In the genomic region with DNA sequence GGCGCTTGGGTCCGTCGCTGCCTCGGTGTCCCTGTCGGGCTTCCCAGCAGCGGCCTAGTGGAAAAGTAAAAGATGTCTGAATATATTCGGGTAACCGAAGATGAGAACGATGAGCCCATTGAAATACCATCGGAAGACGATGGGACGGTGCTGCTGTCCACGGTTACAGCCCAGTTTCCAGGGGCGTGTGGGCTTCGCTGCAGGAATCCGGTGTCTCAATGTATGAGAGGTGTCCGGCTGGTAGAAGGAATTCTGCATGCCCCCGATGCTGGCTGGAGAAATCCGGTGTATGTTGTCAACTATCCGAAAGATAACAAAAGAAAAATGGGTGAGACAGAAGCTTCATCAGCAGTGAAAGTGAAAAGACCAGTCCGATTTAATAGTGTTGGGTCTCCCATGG, we compare ENCODE assay signal across 11 cellular contexts. TPM values are rescaled to one million over a fixed set of nuclear protein-coding genes. Genes with fewer than 3 reads are reported as not detected.
DNase-seq lines count a peak whose midpoint lies in the region; ATAC-seq and TF ChIP-seq lines count a peak whose summit lies in the region.
"Had no signal": no experiment of that assay in that cellular context is flagged by ENCODE, and none has a peak within 500 bp of the region (broad histone marks: within the 10 kb centered on the region; RNA-seq: fewer than 3 reads in every experiment).

No MANE protein-coding gene starts in this region.

- intact Hi-C loops in right cardiac atrium (cut with DNase I): no loop called here
- intact Hi-C loops in tibial artery (cut with DNase I; ENCODE audit: low total_unique reads): no loop called here

- H3K4me3 Mint-ChIP-seq in naive B cell: peak overlapping the region; percentile 63 to 96 (median 88)

- H3K9me3 ChIP-seq in cardiac muscle cell (ENCODE audit: low read depth): no peaks in the 10 kb centered on the region
- H3K9me3 ChIP-seq in right cardiac atrium (ENCODE audit: control insufficient read depth, low read length): no peaks in the 10 kb centered on the region
- no peaks in the 10 kb centered on the region for H3K9me3 ChIP-seq in adipocyte (ENCODE audit: control insufficient read depth, low read length)
- no peaks in the 10 kb centered on the region for H3K9me3 ChIP-seq in tibial artery
- H3K9me3 ChIP-seq: colonic mucosa had no signal

- H3K36me3 ChIP-seq in cardiac muscle cell (no peaks in the 10 kb centered on the region), adipocyte (ENCODE audit: control insufficient read depth, insufficient read depth, low read length, severe bottlenecking) (no peaks in the 10 kb centered on the region), tibial artery (no peaks in the 10 kb centered on the region)
- H3K36me3 ChIP-seq: colonic mucosa had no signal

- no peak overlapping the region for H3K27ac ChIP-seq in cardiac muscle cell
- H3K27ac ChIP-seq in right cardiac atrium (ENCODE audit: low read length): no peak overlapping the region
- H3K27ac ChIP-seq in tibial artery: peak overlapping the region in 1 of 2 donors; percentile 43
- H3K27ac ChIP-seq: C4-2B, colonic mucosa had no signal

- no peak for ATAC-seq in right cardiac atrium
- no peak for ATAC-seq in naive B cell (ENCODE audit: low read depth in 2 of 2)
- no peak for ATAC-seq in HG02763 (IDR thresholded peaks at IDR 0.05; ENCODE audit: unreplicated experiment)

- peaks cover 0 to 8% of the 10 kb centered on the region in 2 donors for H3K36me3 Mint-ChIP-seq in naive B cell

- no peak for TF ChIP-seq CTCF in cardiac muscle cell (IDR thresholded peaks at IDR 0.05; ENCODE audit: low read depth, low read length)
- TF ChIP-seq CTCF in tibial artery (IDR thresholded peaks at IDR 0.05): no peak

- H3K27me3 ChIP-seq in cardiac muscle cell (peaks cover 33% of the 10 kb centered on the region), right cardiac atrium (ENCODE audit: control insufficient read depth, insufficient read depth) (no peaks in the 10 kb centered on the region), adipocyte (replicated peaks; ENCODE audit: control insufficient read depth, insufficient read depth, low read length) (peaks cover 26% of the 10 kb centered on the region), tibial artery (no peaks in the 10 kb centered on the region)
- H3K27me3 ChIP-seq: colonic mucosa had no signal

- no peak for DNase-seq in cardiac muscle cell (ENCODE audit: low read depth in 1 of 2, low spot score in 1 of 2)
- no peak for DNase-seq in right cardiac atrium
- DNase-seq in adipocyte (ENCODE audit: low read depth): no peak
- no peak for DNase-seq in naive B cell
- no peak for DNase-seq in tibial artery
- no peak for DNase-seq in stimulated activated CD4-positive, alpha-beta T cell treated with anti-CD3 and anti-CD28 coated beads, Interleukin-12 subunit alpha, Interleukin-12 subunit beta, amount 100 ng/mL, for 4 hours
- DNase-seq in GDM1 (lab: John Stamatoyannopoulos, UW): no peak
- DNase-seq: SHP77 treated with DMSO at 0.1 percent for 48 hours had no signal

- 58% methylated on average over 21 of the region's 21 CpGs for WGBS in right cardiac atrium

- H3K9ac ChIP-seq in adipocyte (ENCODE audit: low read length): no peak overlapping the region

- peaks cover 11% of the 10 kb centered on the region for H3K4me1 ChIP-seq in cardiac muscle cell (ENCODE audit: low read depth)
- H3K4me1 ChIP-seq in right cardiac atrium (ENCODE audit: control insufficient read depth, insufficient read depth, low read length): no peaks in the 10 kb centered on the region
- H3K4me1 ChIP-seq in adipocyte (ENCODE audit: control insufficient read depth, insufficient read depth, low read length): no peaks in the 10 kb centered on the region
- peaks cover 0 to 19% (median 7%) of the 10 kb centered on the region in 4 donors for H3K4me1 ChIP-seq in tibial artery
- H3K4me1 ChIP-seq: colonic mucosa had no signal

- peaks cover 14 to 39% (median 20%) of the 10 kb centered on the region in 3 donors for H3K27me3 Mint-ChIP-seq in naive B cell

- H3K4me1 Mint-ChIP-seq in naive B cell: peaks cover 32 to 40% (median 33%) of the 10 kb centered on the region in 3 donors

- H3K9me3 Mint-ChIP-seq in naive B cell: peaks cover 0 to 4% (median 0%) of the 10 kb centered on the region in 7 donors

- H3K4me3 ChIP-seq in cardiac muscle cell (peak overlapping the region; percentile 41), right cardiac atrium (ENCODE audit: low read length) (no peak overlapping the region), adipocyte (ENCODE audit: low read length) (peak overlapping the region; percentile 75), tibial artery (peak overlapping the region; percentile 52 to 65)

- peak overlapping the region in 3 of 6 donors; percentile 69 to 91 (median 74) for H3K27ac Mint-ChIP-seq in naive B cell

RNA-seq across cellular contexts. Expression of a gene that starts 8.0 kb away (rescaled TPM):
- total RNA-seq in cardiac muscle cell (8.8 and 11.9 TPM in 2 replicates), right cardiac atrium (1 to 10 TPM; 3.4 to 6.1 (median 4.6) TPM)
- polyA plus RNA-seq in cardiac muscle cell (6.6 and 11.2 TPM in 2 replicates), right cardiac atrium (6.0 TPM), naive B cell (ENCODE audit: low read depth in 6 of 6) (1 to 10 TPM; 2.5 to 6.9 (median 3.9) TPM)

RNA-seq across cellular contexts. Expression of a gene that starts 28.3 kb away (rescaled TPM):
- total RNA-seq in cardiac muscle cell (25.7 and 28.2 TPM in 2 replicates), right cardiac atrium (10 to 100 TPM; 24.4 to 34.1 (median 30.7) TPM)
- polyA plus RNA-seq in cardiac muscle cell (61.0 and 81.9 TPM in 2 replicates), right cardiac atrium (34.3 TPM), naive B cell (ENCODE audit: low read depth in 6 of 6) (10 to 100 TPM; 37.4 to 51.4 (median 48.4) TPM)

RNA-seq across cellular contexts. Expression of a gene that starts 56.6 kb away (rescaled TPM):
- total RNA-seq in cardiac muscle cell (2.0 and 3.9 TPM in 2 replicates), right cardiac atrium (1 to 10 TPM; 5.0 to 7.2 (median 6.4) TPM)
- polyA plus RNA-seq in cardiac muscle cell (1.4 and 4.6 TPM in 2 replicates), right cardiac atrium (3.8 TPM), naive B cell (ENCODE audit: low read depth in 6 of 6) (10 to 100 TPM in 1 of 6 donors, 1 to 10 TPM in 5; 3.5 to 11.7 (median 4.5) TPM)
